ENCODE assay signal across 13 cellular contexts in genomic region chr10:96984512-96985225, GRCh38.
DNase-seq lines count a peak whose midpoint lies in the region; ATAC-seq and TF ChIP-seq lines count a peak whose summit lies in the region.
"Had no signal": no experiment of that assay in that cellular context is flagged by ENCODE, and none has a peak within 500 bp of the region (broad histone marks: within the 10 kb centered on the region; RNA-seq: fewer than 3 reads in every experiment).

No MANE protein-coding gene starts in this region.

- no peaks in the 10 kb centered on the region for H3K27me3 ChIP-seq in iPS-20b (ENCODE audit: insufficient read depth, low read length)
- H3K27me3 ChIP-seq in upper lobe of right lung, result no peaks in the 10 kb centered on the region
- H3K27me3 ChIP-seq: esophagus muscularis mucosa, left lung, MG63, thyroid gland had no signal

- no peak for TF ChIP-seq CTCF in upper lobe of right lung (IDR thresholded peaks at IDR 0.05)

- intact Hi-C loops in upper lobe of right lung (cut with DNase I), result no loop called here

- peak overlapping the region; percentile 21 for H3K4me3 Mint-ChIP-seq in activated CD8-positive, alpha-beta memory T cell treated with anti-CD3 and anti-CD28 coated beads, Interleukin-2, amount 10 ng/mL, durations not matched to agents 7 days and 5 days

- no peak overlapping the region for H3K27ac Mint-ChIP-seq in activated CD8-positive, alpha-beta memory T cell treated with anti-CD3 and anti-CD28 coated beads, Interleukin-2, amount 10 ng/mL, durations not matched to agents 7 days and 5 days

- ATAC-seq in activated CD8-positive, alpha-beta memory T cell treated with anti-CD3 and anti-CD28 coated beads, Interleukin-2, amount 10 ng/mL, durations not matched to agents 7 days and 5 days, result peak; percentile 42
- ATAC-seq in upper lobe of right lung (peak; percentile 46), GM18873 (IDR thresholded peaks at IDR 0.05; ENCODE audit: low FRiP score, unreplicated experiment) (no peak), HG02885 (IDR thresholded peaks at IDR 0.05; ENCODE audit: poor library complexity, unreplicated experiment) (no peak)
- ATAC-seq: activated naive CD4-positive, alpha-beta T cell treated with anti-CD3 and anti-CD28 coated beads, Interleukin-2, amount 50 U/mL, for 72 hours; left lung had no signal

- H3K4me1 Mint-ChIP-seq in activated CD8-positive, alpha-beta memory T cell treated with anti-CD3 and anti-CD28 coated beads, Interleukin-2, amount 10 ng/mL, durations not matched to agents 7 days and 5 days, result peaks cover 4% of the 10 kb centered on the region

- no peaks in the 10 kb centered on the region for H3K9me3 Mint-ChIP-seq in activated CD8-positive, alpha-beta memory T cell treated with anti-CD3 and anti-CD28 coated beads, Interleukin-2, amount 10 ng/mL, durations not matched to agents 7 days and 5 days (ENCODE audit: low read depth)

- peaks cover 15% of the 10 kb centered on the region for H3K36me3 Mint-ChIP-seq in activated CD8-positive, alpha-beta memory T cell treated with anti-CD3 and anti-CD28 coated beads, Interleukin-2, amount 10 ng/mL, durations not matched to agents 7 days and 5 days

- H3K36me3 ChIP-seq in iPS-20b (ENCODE audit: insufficient read depth, low read depth, low read length) (peaks cover 23% of the 10 kb centered on the region), upper lobe of right lung (peaks cover 18% of the 10 kb centered on the region)

- no peak for DNase-seq in activated CD8-positive, alpha-beta memory T cell treated with anti-CD3 and anti-CD28 coated beads, Interleukin-2, amount 10 ng/mL, durations not matched to agents 7 days and 5 days
- no peak for DNase-seq in activated CD8-positive, alpha-beta memory T cell treated with anti-CD3 and anti-CD28 coated beads for 24 hours
- DNase-seq in KBM-7 (peak; percentile 79), upper lobe of right lung (no peak), HK-2 (ENCODE audit: unreplicated experiment) (no peak)
- DNase-seq: left lung, MG63, thyroid gland had no signal

- H3K27ac ChIP-seq in iPS-20b (ENCODE audit: low read length), result peak overlapping the region; percentile 39
- H3K27ac ChIP-seq in upper lobe of right lung, result no peak overlapping the region
- H3K27ac ChIP-seq: esophagus muscularis mucosa, left lung, thyroid gland had no signal

- H3K9me3 ChIP-seq in iPS-20b (ENCODE audit: insufficient read depth, low read depth, low read length) (no peaks in the 10 kb centered on the region), upper lobe of right lung (no peaks in the 10 kb centered on the region)
- H3K9me3 ChIP-seq: esophagus muscularis mucosa, left lung, MG63, thyroid gland had no signal

- no peaks in the 10 kb centered on the region for H3K27me3 Mint-ChIP-seq in activated CD8-positive, alpha-beta memory T cell treated with anti-CD3 and anti-CD28 coated beads, Interleukin-2, amount 10 ng/mL, durations not matched to agents 7 days and 5 days

- H3K4me1 ChIP-seq in iPS-20b (ENCODE audit: insufficient read depth, low read length), result peaks cover 18% of the 10 kb centered on the region; the same call in 1 of the 2 replicates
- no peaks in the 10 kb centered on the region for H3K4me1 ChIP-seq in upper lobe of right lung
- H3K4me1 ChIP-seq: thyroid gland had no signal

- H3K9ac ChIP-seq in iPS-20b (ENCODE audit: low read depth, low read length), result peak overlapping the region; percentile 49; the same call in 1 of the 2 replicates

- CTCF ChIA-PET in activated CD8-positive, alpha-beta memory T cell treated with anti-CD3 and anti-CD28 coated beads, Interleukin-2, amount 10 ng/mL, durations not matched to agents 7 days and 5 days (lab: Charles Lee), result interaction anchor here (1.0 to 2.5 kb wide), 4 partner anchors 24 to 53 kb away, joined by 3 to 8 read pairs (median 4); no protein-coding TSS in a partner anchor

- in situ Hi-C loops in KBM-7 (cut with MboI; ENCODE audit: low pct_unique_long_range_greater_than_20kb, low sequenced_read_pairs), result no loop called here

- H3K4me3 ChIP-seq in iPS-20b (ENCODE audit: low read length) (peak overlapping the region; percentile 22; the same call in 1 of the 2 replicates), upper lobe of right lung (no peak overlapping the region)
- H3K4me3 ChIP-seq: left lung, MG63, thyroid gland had no signal

Comparison
In these comparisons a context has a peak if more than half of its experiments do, and no peak if none do; other contexts are left out.
1. ATAC-seq: peak in activated CD8-positive, alpha-beta memory T cell treated with anti-CD3 and anti-CD28 coated beads, Interleukin-2, amount 10 ng/mL, durations not matched to agents 7 days and 5 days (single experiment) and upper lobe of right lung (single experiment); none in GM18873 (single experiment) and HG02885 (single experiment).